ENCODE assay signal across 8 cellular contexts in the genomic region with DNA sequence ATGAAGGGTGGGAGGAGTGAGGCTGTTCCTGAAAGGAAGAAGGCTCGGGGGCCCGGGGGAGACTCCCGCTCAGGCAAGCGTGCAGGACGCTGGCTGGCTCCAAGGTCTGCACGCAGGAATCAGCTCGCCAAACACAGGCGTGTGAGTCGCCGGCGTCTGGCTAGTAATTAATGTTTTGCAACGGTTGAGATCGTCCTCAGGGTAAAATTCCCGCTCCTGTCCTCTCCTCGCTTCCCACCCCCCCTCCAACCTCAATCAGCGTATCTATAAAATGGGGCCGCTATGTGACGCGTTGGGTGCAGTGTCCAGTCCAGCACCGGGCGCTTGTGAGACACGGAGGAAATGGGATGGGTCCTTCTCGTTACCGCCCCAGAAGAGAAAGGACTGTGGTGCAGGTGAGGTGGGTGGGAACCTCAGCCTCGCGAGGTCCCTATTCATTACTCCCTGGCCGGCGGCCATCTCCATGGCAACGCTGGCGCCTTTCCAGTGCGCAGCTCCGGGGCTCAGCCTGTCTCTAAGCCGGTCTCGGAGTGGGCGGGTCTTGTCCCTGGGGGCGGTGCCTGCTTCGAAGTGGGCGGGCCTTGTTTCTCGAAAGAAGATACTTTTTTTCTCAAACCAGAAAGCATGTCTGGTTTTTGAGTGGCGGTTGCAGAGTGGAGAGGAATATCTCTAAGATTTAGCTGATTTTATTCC.
DNase-seq lines count a peak whose midpoint lies in the region; ATAC-seq, FAIRE-seq and TF ChIP-seq lines count a peak whose summit lies in the region.

No MANE protein-coding gene starts in this region.

- ATAC-seq in GM18867 (IDR thresholded peaks at IDR 0.05; ENCODE audit: unreplicated experiment) (peak; percentile 82), HG03354 (IDR thresholded peaks at IDR 0.05; ENCODE audit: poor library complexity, severe bottlenecking, unreplicated experiment) (peak; percentile 97)

- H3K27ac ChIP-seq in 22Rv1, result peak overlapping the region; percentile 70
- peak overlapping the region; percentile 47 for H3K27ac ChIP-seq in layer of hippocampus (ENCODE audit: low read depth, low read length)

- no peaks in the 10 kb centered on the region for H3K27me3 ChIP-seq in layer of hippocampus (ENCODE audit: control insufficient read depth, insufficient read depth, low read length)

- peak; percentile 83 for DNase-seq in NCI-H510A (lab: John Stamatoyannopoulos, UW)
- DNase-seq in activated CD4-positive, alpha-beta T cell treated with anti-CD3 and anti-CD28 coated beads for 48 hours, result peak; percentile 97
- DNase-seq in stimulated activated CD4-positive, alpha-beta T cell treated with anti-CD3 and anti-CD28 coated beads, Interleukin-1b, Interleukin-23, amount 100 ng/mL, for 1 hour (ENCODE audit: low read depth in 2 of 2), result peak; percentile 81 to 88

- TF ChIP-seq CTCF in 22Rv1 (IDR thresholded peaks at IDR 0.05), result no peak

- FAIRE-seq in colon (lab: Jason Lieb, UNC), result peak; percentile 18

Comparison
In these comparisons a context has a peak if more than half of its experiments do, and no peak if none do; other contexts are left out.
1. Peak in every context shown above with its lines: DNase-seq, ATAC-seq and H3K27ac ChIP-seq.